14 cellular contexts compared by ENCODE assay signal in genomic region chr5:134055015-134055414, GRCh38.
"Had no signal": no experiment of that assay in that cellular context is flagged by ENCODE, and none has a peak within 500 bp of the region (broad histone marks: within the 10 kb centered on the region; RNA-seq: fewer than 3 reads in every experiment).

No MANE protein-coding gene starts in this region.

- H3K27me3 ChIP-seq: left lung, pancreas, uterus had no signal

- H3K4me3 ChIP-seq: gastroesophageal sphincter, left lung, pancreas, skin epidermis, thoracic aorta, uterus had no signal

- H3K4me1 ChIP-seq: gastroesophageal sphincter, left lung, pancreas, uterus had no signal

- ATAC-seq: effector memory CD8-positive, alpha-beta T cell; gastroesophageal sphincter; left lung; pancreas; stimulated activated naive CD8-positive, alpha-beta T cell treated with anti-CD3 and anti-CD28 coated beads, Interleukin-15, amount 100 ng/mL, for 72 hours had no signal

- DNase-seq: activated CD4-positive, alpha-beta T cell treated with anti-CD3 and anti-CD28 coated beads for 4 hours; activated gamma-delta T cell; activated T-cell treated with anti-CD3 and anti-CD28 coated beads, Interleukin-2, amount 50 U/mL, for 1 hour; effector memory CD8-positive, alpha-beta T cell; islet precursor cell; left lung; pancreas; retina; stimulated activated CD4-positive, alpha-beta T cell treated with anti-CD3 and anti-CD28 coated beads, Interleukin-4, amount 100 ng/mL, for 4 hours; stimulated activated naive CD8-positive, alpha-beta T cell treated with anti-CD3 and anti-CD28 coated beads, Interleukin-15, amount 100 ng/mL, for 72 hours; uterus had no signal

- H3K9me3 ChIP-seq: gastroesophageal sphincter, left lung, pancreas, thoracic aorta, uterus had no signal

- H3K36me3 ChIP-seq: gastroesophageal sphincter, left lung, pancreas, thoracic aorta, uterus had no signal

- H3K27ac ChIP-seq: gastroesophageal sphincter, left lung, thoracic aorta, uterus had no signal
